In genomic region chr14:36094963-36095362, GRCh38 we compare ENCODE assay signal across 31 cellular contexts.
"Had no signal": no experiment of that assay in that cellular context is flagged by ENCODE, and none has a peak within 500 bp of the region (broad histone marks: within the 10 kb centered on the region; RNA-seq: fewer than 3 reads in every experiment).

No MANE protein-coding gene starts in this region.

- H3K36me3 Mint-ChIP-seq: activated naive CD4-positive, alpha-beta T cell treated with anti-CD3 and anti-CD28 coated beads, Interleukin-2, amount 50 U/mL, for 24 hours; activated naive CD8-positive, alpha-beta T cell treated with anti-CD3 and anti-CD28 coated beads, Interleukin-2, amount 10 ng/mL, durations not matched to agents 7 days and 5 days had no signal

- H3K36me3 ChIP-seq: ascending aorta, cardiac muscle cell, SJCRH30, WERI-Rb-1 had no signal

- H3K27me3 ChIP-seq: ascending aorta, cardiac muscle cell had no signal

- H3K27ac ChIP-seq: ascending aorta, cardiac muscle cell, SJCRH30, SK-N-MC, WERI-Rb-1 had no signal

- H3K4me3 Mint-ChIP-seq: activated CD4-positive, alpha-beta T cell treated with anti-CD3 and anti-CD28 coated beads, Interleukin-2, amount 10 ng/mL, durations not matched to agents 24 days and 14 days; activated CD8-positive, alpha-beta T cell treated with anti-CD3 and anti-CD28 coated beads for 36 hours; activated naive CD4-positive, alpha-beta T cell treated with anti-CD3 and anti-CD28 coated beads, Interleukin-2, amount 50 U/mL, for 24 hours; activated naive CD8-positive, alpha-beta T cell treated with anti-CD3 and anti-CD28 coated beads, Interleukin-2, amount 10 ng/mL, durations not matched to agents 7 days and 5 days; activated T-cell treated with anti-CD3 and anti-CD28 coated beads, Interleukin-2, amount 50 U/mL, for 72 hours; activated T-helper 17 cell treated with anti-CD3 and anti-CD28 coated beads, Interleukin-2, amount 50 U/mL, for 72 hours; central memory CD8-positive, alpha-beta T cell had no signal

- H3K9me3 ChIP-seq: ascending aorta, SJCRH30 had no signal

- H3K9me3 Mint-ChIP-seq: activated CD4-positive, alpha-beta T cell treated with anti-CD3 and anti-CD28 coated beads, Interleukin-2, amount 10 ng/mL, durations not matched to agents 24 days and 14 days; activated CD8-positive, alpha-beta T cell treated with anti-CD3 and anti-CD28 coated beads for 36 hours; activated naive CD4-positive, alpha-beta T cell treated with anti-CD3 and anti-CD28 coated beads, Interleukin-2, amount 50 U/mL, for 24 hours; activated naive CD8-positive, alpha-beta T cell treated with anti-CD3 and anti-CD28 coated beads, Interleukin-2, amount 10 ng/mL, durations not matched to agents 7 days and 5 days; activated T-cell treated with anti-CD3 and anti-CD28 coated beads, Interleukin-2, amount 50 U/mL, for 72 hours; activated T-helper 17 cell treated with anti-CD3 and anti-CD28 coated beads, Interleukin-2, amount 50 U/mL, for 72 hours; central memory CD8-positive, alpha-beta T cell had no signal

- H3K4me1 Mint-ChIP-seq: activated CD4-positive, alpha-beta T cell treated with anti-CD3 and anti-CD28 coated beads, Interleukin-2, amount 10 ng/mL, durations not matched to agents 24 days and 14 days; activated naive CD4-positive, alpha-beta T cell treated with anti-CD3 and anti-CD28 coated beads, Interleukin-2, amount 50 U/mL, for 24 hours; activated naive CD8-positive, alpha-beta T cell treated with anti-CD3 and anti-CD28 coated beads, Interleukin-2, amount 10 ng/mL, durations not matched to agents 7 days and 5 days; activated T-helper 17 cell treated with anti-CD3 and anti-CD28 coated beads, Interleukin-2, amount 50 U/mL, for 72 hours; central memory CD8-positive, alpha-beta T cell had no signal

- H3K4me1 ChIP-seq: ascending aorta, SJCRH30 had no signal

- H3K27ac Mint-ChIP-seq: activated CD4-positive, alpha-beta T cell treated with anti-CD3 and anti-CD28 coated beads, Interleukin-2, amount 10 ng/mL, durations not matched to agents 24 days and 14 days; activated CD8-positive, alpha-beta T cell treated with anti-CD3 and anti-CD28 coated beads for 36 hours; activated naive CD4-positive, alpha-beta T cell treated with anti-CD3 and anti-CD28 coated beads, Interleukin-2, amount 50 U/mL, for 24 hours; activated naive CD8-positive, alpha-beta T cell treated with anti-CD3 and anti-CD28 coated beads, Interleukin-2, amount 10 ng/mL, durations not matched to agents 7 days and 5 days; activated T-cell treated with anti-CD3 and anti-CD28 coated beads, Interleukin-2, amount 50 U/mL, for 72 hours; activated T-helper 17 cell treated with anti-CD3 and anti-CD28 coated beads, Interleukin-2, amount 50 U/mL, for 72 hours had no signal

- H3K4me3 ChIP-seq: ascending aorta, cardiac muscle cell, SJCRH30, SK-N-MC had no signal

- ATAC-seq: activated CD8-positive, alpha-beta T cell treated with anti-CD3 and anti-CD28 coated beads for 36 hours; activated T-cell treated with anti-CD3 and anti-CD28 coated beads, Interleukin-2, amount 50 U/mL, for 72 hours; activated T-helper 17 cell treated with anti-CD3 and anti-CD28 coated beads, Interleukin-2, amount 50 U/mL, for 72 hours; Panc1 had no signal

- DNase-seq: activated CD4-positive, alpha-beta T cell treated with anti-CD3 and anti-CD28 coated beads for 1 hour; activated CD4-positive, alpha-beta T cell treated with anti-CD3 and anti-CD28 coated beads, Interleukin-2, amount 10 ng/mL, durations not matched to agents 24 days and 14 days; activated CD4-positive, alpha-beta T cell treated with anti-CD3 and anti-CD28 coated beads, Interleukin-2, amount 50 U/mL, for 4 hours; activated CD4-positive, CD25-positive, alpha-beta regulatory T cell; activated CD8-positive, alpha-beta T cell treated with anti-CD3 and anti-CD28 coated beads for 36 hours; activated gamma-delta T cell; activated naive CD4-positive, alpha-beta T cell treated with Interleukin-2 at 50 U/mL for 16 hours; activated naive CD8-positive, alpha-beta T cell treated with anti-CD3 and anti-CD28 coated beads, Interleukin-2, amount 10 ng/mL, durations not matched to agents 7 days and 5 days; activated T-cell treated with anti-CD3 and anti-CD28 coated beads, Interleukin-2, amount 50 U/mL, for 1 hour; activated T-cell treated with anti-CD3 and anti-CD28 coated beads, Interleukin-2, amount 50 U/mL, for 72 hours; amygdala; MM.1S; MV-4-11; NCI-H1092; NCI-H1436 treated with DMSO at 0.1 percent for 48 hours; NCI-H1694 treated with DMSO at 0.1 percent for 48 hours; NCI-H2029; NCI-H226; NCI-H446 treated with DMSO at 0.1 percent for 48 hours; NCI-H524; SHP77; SJCRH30; T1000; WERI-Rb-1 had no signal
